13 cellular contexts compared by ENCODE assay signal in genomic region chrX:2401201-2401589, GRCh38.
A peak's percentile ranks its signal among the peaks of the same experiment; 100 is the strongest.
DNase-seq lines count a peak whose midpoint lies in the region; ATAC-seq and TF ChIP-seq lines count a peak whose summit lies in the region.
"Had no signal": no experiment of that assay in that cellular context is flagged by ENCODE, and none has a peak within 500 bp of the region (broad histone marks: within the 10 kb centered on the region; RNA-seq: fewer than 3 reads in every experiment).

No MANE protein-coding gene starts in this region.

- no peak overlapping the region for H2BK120ac ChIP-seq in neuronal stem cell (ENCODE audit: low read depth, low read length)

- POLR2A ChIA-PET in BJ (lab: Charles Lee): no interaction called here

- WGBS in esophagus squamous epithelium, 2 donors: 27 to 51% methylated on average over 7 to 9 of the region's 9 CpGs
- no CpG with 5 or more reads among the region's 9 CpGs for WGBS in neuronal stem cell (ENCODE audit: extremely low coverage in 2 of 2, insufficient read length in 2 of 2, insufficient replicate concordance in 1 of 2), 2 donors

- no peak overlapping the region for H3K4ac ChIP-seq in neuronal stem cell (ENCODE audit: low read length)

- H3K27me3 ChIP-seq in BJ (ENCODE audit: control insufficient read depth, insufficient read depth, low read length) (no peaks in the 10 kb centered on the region), RWPE2 (ENCODE audit: insufficient read depth, poor library complexity, severe bottlenecking) (no peaks in the 10 kb centered on the region), esophagus squamous epithelium (no peaks in the 10 kb centered on the region), neuronal stem cell (ENCODE audit: control insufficient read depth in 3 of 3, insufficient read depth in 3 of 3, low read depth in 1 of 3, low read length in 3 of 3) (no peaks in the 10 kb centered on the region)
- H3K27me3 ChIP-seq: left lung had no signal

- H3K14ac ChIP-seq in neuronal stem cell (ENCODE audit: low read length): no peak overlapping the region

- no peak for TF ChIP-seq POLR2A in esophagus squamous epithelium (IDR thresholded peaks at IDR 0.05)

- in situ Hi-C loops in GM13976 (cut with MboI; ENCODE audit: low sequenced_read_pairs, unreplicated experiment): no loop called here

- no peak overlapping the region for H4K91ac ChIP-seq in neuronal stem cell (ENCODE audit: low read depth, low read length, poor library complexity)

- DNase-seq in BJ (ENCODE audit: low read depth) (peak; percentile 15), RWPE2 (ENCODE audit: low spot score) (no peak), esophagus squamous epithelium (lab: John Stamatoyannopoulos, UW) (no peak), neuronal stem cell (ENCODE audit: low spot score) (peak; percentile 9), GM13976 (ENCODE audit: low spot score) (no peak)
- no peak for DNase-seq in activated CD8-positive, alpha-beta memory T cell treated with anti-CD3 and anti-CD28 coated beads, Interleukin-2, amount 50 U/mL, for 48 hours
- DNase-seq in effector CD4-positive, alpha-beta T cell: no peak
- DNase-seq: left lung; NCI-H1092; NCI-H226; nucleus accumbens; stimulated activated CD4-positive, alpha-beta T cell treated with anti-CD3 and anti-CD28 coated beads, Interleukin-1b, Interleukin-23, amount 100 ng/mL, for 48 hours had no signal

- no peak overlapping the region for H3K18ac ChIP-seq in neuronal stem cell (ENCODE audit: low read length)

- ATAC-seq in RWPE2 (ENCODE audit: low read depth) (peak; percentile 47), GM19023 (IDR thresholded peaks at IDR 0.05; ENCODE audit: unreplicated experiment) (no peak)

- CTCF ChIA-PET in BJ (lab: Yijun Ruan, JAX): no interaction called here

- H3K79me1 ChIP-seq in neuronal stem cell (ENCODE audit: low read depth, low read length): no peaks in the 10 kb centered on the region

- no peak overlapping the region for H3K23ac ChIP-seq in neuronal stem cell (ENCODE audit: low read depth, low read length, poor library complexity)

- no peak overlapping the region for H2BK12ac ChIP-seq in neuronal stem cell (ENCODE audit: low read length)

- no peak overlapping the region for H2AFZ ChIP-seq in neuronal stem cell (ENCODE audit: low read length)

- H2BK5ac ChIP-seq in neuronal stem cell (ENCODE audit: low read length): no peak overlapping the region

- H3K9ac ChIP-seq in neuronal stem cell (ENCODE audit: low read depth, low read length, poor library complexity): no peak overlapping the region

- no peak overlapping the region for H2AK5ac ChIP-seq in neuronal stem cell (ENCODE audit: low read depth, low read length)

- H3K27ac ChIP-seq in RWPE2 (ENCODE audit: poor library complexity, severe bottlenecking): peak overlapping the region; percentile 55
- H3K27ac ChIP-seq in esophagus squamous epithelium: peak overlapping the region; percentile 77 to 82 (median 80)
- peak overlapping the region; percentile 76 for H3K27ac ChIP-seq in neuronal stem cell (replicated peaks; ENCODE audit: low read length)

- H3K36me3 ChIP-seq in BJ (ENCODE audit: control insufficient read depth, insufficient read depth, low read length): peaks cover 2% of the 10 kb centered on the region; the same call in 1 of the 2 replicates
- no peaks in the 10 kb centered on the region for H3K36me3 ChIP-seq in RWPE2 (ENCODE audit: low read depth)
- H3K36me3 ChIP-seq in esophagus squamous epithelium: peaks cover 0 to under 1% (median 0%) of the 10 kb centered on the region in 3 donors
- peaks cover 0 to 8% of the 10 kb centered on the region in 2 donors for H3K36me3 ChIP-seq in neuronal stem cell (replicated peaks in 1 of 2; ENCODE audit: control insufficient read depth in 2 of 2, insufficient read depth in 2 of 2, low read length in 2 of 2)

- H3K4me3 ChIP-seq in BJ (ENCODE audit: low read depth, low read length) (no peak overlapping the region), RWPE2 (ENCODE audit: severe bottlenecking) (no peak overlapping the region), esophagus squamous epithelium (peak overlapping the region in 2 of 4 donors; percentile 23 to 34), neuronal stem cell (ENCODE audit: low read length in 2 of 2) (no peak overlapping the region)
- H3K4me3 ChIP-seq: left lung had no signal

- H3K4me1 ChIP-seq in RWPE2 (ENCODE audit: insufficient read depth, poor library complexity, severe bottlenecking) (peaks cover 18% of the 10 kb centered on the region), esophagus squamous epithelium (peaks cover 0 to 26% (median 7%) of the 10 kb centered on the region in 3 donors), neuronal stem cell (ENCODE audit: control insufficient read depth in 2 of 2, insufficient read depth in 1 of 2, low read depth in 1 of 2, low read length in 2 of 2) (peaks cover 0 to 18% of the 10 kb centered on the region in 2 donors)

- H3K9me3 ChIP-seq in RWPE2 (ENCODE audit: severe bottlenecking): no peaks in the 10 kb centered on the region
- no peaks in the 10 kb centered on the region for H3K9me3 ChIP-seq in esophagus squamous epithelium
- no peaks in the 10 kb centered on the region for H3K9me3 ChIP-seq in neuronal stem cell (replicated peaks in 1 of 2; ENCODE audit: control insufficient read depth in 2 of 2, insufficient read depth in 1 of 2, low read depth in 1 of 2, low read length in 2 of 2)
- H3K9me3 ChIP-seq: left lung had no signal

- intact Hi-C loops in esophagus squamous epithelium (cut with DNase I): no loop called here

- H2BK15ac ChIP-seq in neuronal stem cell (ENCODE audit: low read length): no peak overlapping the region

- H4K8ac ChIP-seq in neuronal stem cell (ENCODE audit: low read depth, low read length): no peak overlapping the region

- TF ChIP-seq CTCF in BJ (IDR thresholded peaks at IDR 0.05; ENCODE audit: insufficient read depth, low read depth, low read length) (no peak), RWPE2 (IDR thresholded peaks at IDR 0.05; ENCODE audit: poor library complexity, severe bottlenecking) (no peak), esophagus squamous epithelium (IDR thresholded peaks at IDR 0.05) (no peak), GM13976 (IDR thresholded peaks at IDR 0.05; ENCODE audit: borderline replicate concordance, control extremely low read depth, extremely low read depth, insufficient read depth, missing control alignments) (no peak)

- H3K4me2 ChIP-seq in neuronal stem cell (ENCODE audit: insufficient read depth, low read length, poor library complexity, severe bottlenecking): no peak overlapping the region

Comparison
In these comparisons a context has a peak if more than half of its experiments do, and no peak if none do; other contexts are left out.
1. DNase-seq: peak in BJ (single experiment) and neuronal stem cell (single experiment); none in RWPE2 (single experiment), esophagus squamous epithelium (single experiment), GM13976 (single experiment), activated CD8-positive, alpha-beta memory T cell treated with anti-CD3 and anti-CD28 coated beads, Interleukin-2, amount 50 U/mL, for 48 hours (single experiment) and effector CD4-positive, alpha-beta T cell (single experiment).
2. Peak in every context shown above with its lines, with median percentiles within 50 percentile points of each other: H3K27ac ChIP-seq.